Comparison of ENCODE assay signal across 9 cellular contexts in the genomic region with DNA sequence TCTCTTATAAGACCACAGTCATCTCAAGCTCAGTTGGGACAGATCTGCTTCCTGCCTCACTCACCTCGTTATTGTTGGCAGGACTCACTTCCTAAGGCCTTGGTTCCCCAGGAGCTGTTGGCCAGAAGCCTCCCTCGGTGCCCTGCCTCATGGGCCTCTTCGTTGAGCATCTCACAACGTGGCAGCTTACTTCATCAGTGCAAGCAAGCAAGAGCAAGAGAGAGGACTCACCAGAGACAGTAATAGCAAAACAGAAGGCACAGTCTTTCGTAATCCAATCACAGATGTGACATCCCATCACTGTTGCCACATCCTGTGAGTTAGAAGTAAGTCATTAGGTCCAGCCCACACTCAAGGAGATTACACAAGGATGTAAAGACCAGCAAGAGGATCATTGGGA. TPM values are rescaled to one million over a fixed set of nuclear protein-coding genes. Genes with fewer than 3 reads are reported as not detected.
DNase-seq lines count a peak whose midpoint lies in the region; ATAC-seq and TF ChIP-seq lines count a peak whose summit lies in the region.
"Had no signal": no experiment of that assay in that cellular context is flagged by ENCODE, and none has a peak within 500 bp of the region (broad histone marks: within the 10 kb centered on the region; RNA-seq: fewer than 3 reads in every experiment).

No MANE protein-coding gene starts in this region.

- H3K36me3 ChIP-seq in GM23338 (ENCODE audit: insufficient read depth), result no peaks in the 10 kb centered on the region
- no peaks in the 10 kb centered on the region for H3K36me3 ChIP-seq in CD8-positive, alpha-beta T cell (ENCODE audit: insufficient read depth, low read length)
- H3K36me3 ChIP-seq: thyroid gland had no signal

- no peak overlapping the region for H3K27ac ChIP-seq in GM23338 (ENCODE audit: low read depth)
- no peak overlapping the region for H3K27ac ChIP-seq in CD8-positive, alpha-beta T cell (ENCODE audit: low read depth, low read length)

- no peaks in the 10 kb centered on the region for H3K79me2 ChIP-seq in GM23338 (replicated peaks; ENCODE audit: insufficient read depth)

- H3K27me3 Mint-ChIP-seq in GM23338 (ENCODE audit: insufficient read depth, low read depth, poor library complexity), result peaks cover 11% of the 10 kb centered on the region
- no peaks in the 10 kb centered on the region for H3K27me3 Mint-ChIP-seq in CD8-positive, alpha-beta T cell (ENCODE audit: low read depth)

- DNase-seq in A172 (ENCODE audit: low spot score), result peak; percentile 78
- DNase-seq in HT1080 (ENCODE audit: low read depth), result peak; percentile 98
- peak; percentile 50 to 67 for DNase-seq in activated naive CD4-positive, alpha-beta T cell treated with anti-CD3 and anti-CD28 coated beads, Interleukin-2, amount 50 U/mL, for 72 hours (ENCODE audit: low spot score in 2 of 2)
- peak; percentile 59 for DNase-seq in left cardiac atrium
- DNase-seq in stimulated activated CD4-positive, alpha-beta T cell treated with anti-CD3 and anti-CD28 coated beads, TNF-alpha, amount 100 ng/mL, for 24 hours (ENCODE audit: low read depth in 3 of 3), result peak in 2 of 3 experiments; percentile 17 to 27
- no peak for DNase-seq in GM23338 (ENCODE audit: low spot score)
- no peak for DNase-seq in CD8-positive, alpha-beta T cell

- intact Hi-C loops in left cardiac atrium (cut with DNase I), result loop anchor here in 1 of 2 donors (10.0 kb wide), 1 partner anchor 289 kb away; no protein-coding TSS in a partner anchor
- intact Hi-C loops in CD8-positive, alpha-beta T cell (cut with DNase I, micrococcal nuclease), result no loop called here

- H3K27me3 ChIP-seq in GM23338 (ENCODE audit: insufficient read depth), result no peaks in the 10 kb centered on the region
- no peaks in the 10 kb centered on the region for H3K27me3 ChIP-seq in CD8-positive, alpha-beta T cell (ENCODE audit: insufficient read depth, low read length)
- H3K27me3 ChIP-seq: thyroid gland had no signal

- H3K36me3 Mint-ChIP-seq in activated naive CD4-positive, alpha-beta T cell treated with anti-CD3 and anti-CD28 coated beads, Interleukin-2, amount 50 U/mL, for 72 hours, result peaks cover 2% of the 10 kb centered on the region in 2 donors
- no peaks in the 10 kb centered on the region for H3K36me3 Mint-ChIP-seq in GM23338 (ENCODE audit: low read depth)
- H3K36me3 Mint-ChIP-seq in CD8-positive, alpha-beta T cell, result peaks cover 4% of the 10 kb centered on the region

- peak; percentile 54 to 71 for ATAC-seq in activated naive CD4-positive, alpha-beta T cell treated with anti-CD3 and anti-CD28 coated beads, Interleukin-2, amount 50 U/mL, for 72 hours
- ATAC-seq in left cardiac atrium (peak in 1 of 2 donors; percentile 2), HG02884 (IDR thresholded peaks at IDR 0.05; ENCODE audit: unreplicated experiment) (no peak), GM23338 (no peak)
- ATAC-seq in CD8-positive, alpha-beta T cell, result no peak

- no peaks in the 10 kb centered on the region for H4K20me1 ChIP-seq in GM23338 (replicated peaks; ENCODE audit: insufficient read depth)

- H3K9me3 Mint-ChIP-seq in activated naive CD4-positive, alpha-beta T cell treated with anti-CD3 and anti-CD28 coated beads, Interleukin-2, amount 50 U/mL, for 72 hours, result no peaks in the 10 kb centered on the region
- no peaks in the 10 kb centered on the region for H3K9me3 Mint-ChIP-seq in GM23338
- H3K9me3 Mint-ChIP-seq in CD8-positive, alpha-beta T cell, result no peaks in the 10 kb centered on the region

- 0 out of 2 replicates have a peak, but pooled peaks cover 2% of the 10 kb centered on the region for H3F3A ChIP-seq in GM23338 (replicated peaks; ENCODE audit: low read depth)

- CTCF ChIA-PET in CD8-positive, alpha-beta T cell (lab: Charles Lee), result interaction anchor here (0.7 to 2.9 kb wide), 4 partner anchors 9 to 168 kb away, joined by 3 to 26 read pairs (median 4); a partner anchor contains a TSS

- no peak overlapping the region for H2AFZ ChIP-seq in GM23338

- H3K4me2 ChIP-seq in GM23338, result no peak overlapping the region

- H3K9me3 ChIP-seq in CD8-positive, alpha-beta T cell (ENCODE audit: low read length), result no peaks in the 10 kb centered on the region
- H3K9me3 ChIP-seq: thyroid gland had no signal

- no peak for TF ChIP-seq CTCF in GM23338 (conservative IDR thresholded peaks at IDR 0.05; ENCODE audit: low read depth in 2 of 2)
- no peak for TF ChIP-seq CTCF in CD8-positive, alpha-beta T cell (IDR thresholded peaks at IDR 0.05)

- H3K4me1 ChIP-seq in GM23338 (ENCODE audit: insufficient read depth), result peaks cover 3% of the 10 kb centered on the region; the same call in 1 of the 2 replicates
- H3K4me1 ChIP-seq in CD8-positive, alpha-beta T cell (ENCODE audit: insufficient read depth, low read length), result peaks cover 8% of the 10 kb centered on the region

- H3K9me2 ChIP-seq in GM23338 (ENCODE audit: insufficient read depth), result no peaks in the 10 kb centered on the region

- no peak overlapping the region for H3K4me3 Mint-ChIP-seq in GM23338
- H3K4me3 Mint-ChIP-seq in CD8-positive, alpha-beta T cell, result no peak overlapping the region

- POLR2A ChIA-PET in CD8-positive, alpha-beta T cell (lab: Charles Lee), result interaction anchor here (1.3 kb wide), 1 partner anchor 27 kb away, joined by 3 read pairs; a partner anchor contains a TSS

- no peak overlapping the region for H3K4me3 ChIP-seq in GM23338
- no peak overlapping the region for H3K4me3 ChIP-seq in CD8-positive, alpha-beta T cell (ENCODE audit: low read depth, low read length)
- H3K4me3 ChIP-seq: thyroid gland had no signal

- peak overlapping the region; percentile 53 to 81 for H3K27ac Mint-ChIP-seq in activated naive CD4-positive, alpha-beta T cell treated with anti-CD3 and anti-CD28 coated beads, Interleukin-2, amount 50 U/mL, for 72 hours
- no peak overlapping the region for H3K27ac Mint-ChIP-seq in GM23338
- no peak overlapping the region for H3K27ac Mint-ChIP-seq in CD8-positive, alpha-beta T cell

- peaks cover 31% of the 10 kb centered on the region for H3K4me1 Mint-ChIP-seq in GM23338
- peaks cover 30% of the 10 kb centered on the region for H3K4me1 Mint-ChIP-seq in CD8-positive, alpha-beta T cell (ENCODE audit: low read depth)

TF ChIP-seq in GM23338, 12 proteins besides CTCF, POLR2A, EP300 and RAD21:
- no peak for TF ChIP-seq CREB1 (CRISPR knock-in tag; IDR thresholded peaks at IDR 0.05; ENCODE audit: low read depth)
- no peak for TF ChIP-seq JUNB (IDR thresholded peaks at IDR 0.05; ENCODE audit: unreplicated experiment)
- TF ChIP-seq, protein P1, sequence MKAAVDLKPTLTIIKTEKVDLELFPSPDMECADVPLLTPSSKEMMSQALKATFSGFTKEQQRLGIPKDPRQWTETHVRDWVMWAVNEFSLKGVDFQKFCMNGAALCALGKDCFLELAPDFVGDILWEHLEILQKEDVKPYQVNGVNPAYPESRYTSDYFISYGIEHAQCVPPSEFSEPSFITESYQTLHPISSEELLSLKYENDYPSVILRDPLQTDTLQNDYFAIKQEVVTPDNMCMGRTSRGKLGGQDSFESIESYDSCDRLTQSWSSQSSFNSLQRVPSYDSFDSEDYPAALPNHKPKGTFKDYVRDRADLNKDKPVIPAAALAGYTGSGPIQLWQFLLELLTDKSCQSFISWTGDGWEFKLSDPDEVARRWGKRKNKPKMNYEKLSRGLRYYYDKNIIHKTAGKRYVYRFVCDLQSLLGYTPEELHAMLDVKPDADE (IDR thresholded peaks at IDR 0.05), result no peak
- no peak for TF ChIP-seq POLR2AphosphoS5 (IDR thresholded peaks at IDR 0.05; ENCODE audit: low read depth)
- no peak for TF ChIP-seq EZH2phosphoT487 (IDR thresholded peaks at IDR 0.05; ENCODE audit: unreplicated experiment)
- TF ChIP-seq NANOG (IDR thresholded peaks at IDR 0.05; ENCODE audit: borderline replicate concordance), result no peak

RNA-seq across cellular contexts. Expression of a gene that starts 5.1 kb away (rescaled TPM):
- 19.8 and 26.9 TPM in 2 replicates for total RNA-seq in A172 (2014; rRNA removed; shearing (Covaris generic))
- 16.7 and 21.8 TPM in 2 replicates for total RNA-seq in HT1080 (2014; rRNA removed; shearing (Covaris generic))
- 51.4 and 62.6 TPM in 2 replicates for polyA plus RNA-seq in HT1080 (2015; cell fraction: cytosol; rRNA removed)
- 99.3 and 108 TPM in 2 replicates for polyA plus RNA-seq in HT1080 (2015; cell fraction: nucleus; rRNA removed)
- 10 to 100 TPM; 34.8 to 41.4 TPM for total RNA-seq in activated naive CD4-positive, alpha-beta T cell treated with anti-CD3 and anti-CD28 coated beads, Interleukin-2, amount 50 U/mL, for 72 hours
- 10 to 100 TPM; 40.8 to 53.1 TPM for total RNA-seq in left cardiac atrium
- total RNA-seq in GM23338 (2014; rRNA removed; shearing (Covaris generic)), result 34.3 and 36.7 TPM in 2 replicates
- polyA plus RNA-seq in GM23338 (2016; fragmentation: Nextera tagmentation; extraction: Ambion mirVana), result 30.2 and 32.1 TPM in 2 replicates
- total RNA-seq in CD8-positive, alpha-beta T cell, result 10 to 100 TPM; 21.8 to 22.0 TPM

RNA-seq across cellular contexts. Expression of a gene that starts 27.3 kb away (rescaled TPM):
- total RNA-seq in A172 (2014; rRNA removed; shearing (Covaris generic)), result 13.3 and 15.1 TPM in 2 replicates
- 0.13 and 0.43 TPM in 2 replicates for total RNA-seq in HT1080 (2014; rRNA removed; shearing (Covaris generic))
- polyA plus RNA-seq in HT1080 (2015; cell fraction: cytosol; rRNA removed), result 0.38 and 0.59 TPM in 2 replicates
- 0.52 and 0.68 TPM in 2 replicates for polyA plus RNA-seq in HT1080 (2015; cell fraction: nucleus; rRNA removed)
- 10 to 100 TPM in 1 of 2 donors, 1 to 10 TPM in 1; 7.9 to 10.7 TPM for total RNA-seq in activated naive CD4-positive, alpha-beta T cell treated with anti-CD3 and anti-CD28 coated beads, Interleukin-2, amount 50 U/mL, for 72 hours
- total RNA-seq in left cardiac atrium, result 1 to 10 TPM; 9.2 to 9.4 TPM
- 54.2 and 57.3 TPM in 2 replicates for total RNA-seq in GM23338 (2014; rRNA removed; shearing (Covaris generic))
- polyA plus RNA-seq in GM23338 (2016; fragmentation: Nextera tagmentation; extraction: Ambion mirVana), result 21.2 and 24.6 TPM in 2 replicates
- 10 to 100 TPM; 24.7 to 25.5 TPM for total RNA-seq in CD8-positive, alpha-beta T cell

Comparison
In these comparisons a context has a peak if more than half of its experiments do, and no peak if none do; other contexts are left out.
1. DNase-seq: peak in A172 (single experiment), HT1080 (single experiment), activated naive CD4-positive, alpha-beta T cell treated with anti-CD3 and anti-CD28 coated beads, Interleukin-2, amount 50 U/mL, for 72 hours (2 of 2), left cardiac atrium (single experiment) and stimulated activated CD4-positive, alpha-beta T cell treated with anti-CD3 and anti-CD28 coated beads, TNF-alpha, amount 100 ng/mL, for 24 hours (2 of 3); none in GM23338 (single experiment) and CD8-positive, alpha-beta T cell (0 of 7).
2. ATAC-seq: peak in activated naive CD4-positive, alpha-beta T cell treated with anti-CD3 and anti-CD28 coated beads, Interleukin-2, amount 50 U/mL, for 72 hours (2 of 2); none in HG02884 (single experiment), GM23338 (single experiment) and CD8-positive, alpha-beta T cell (single experiment).
3. H3K27ac Mint-ChIP-seq: peak in activated naive CD4-positive, alpha-beta T cell treated with anti-CD3 and anti-CD28 coated beads, Interleukin-2, amount 50 U/mL, for 72 hours (2 of 2); none in GM23338 (single experiment) and CD8-positive, alpha-beta T cell (single experiment).